ENCODE assay signal across 8 cellular contexts in the genomic region with DNA sequence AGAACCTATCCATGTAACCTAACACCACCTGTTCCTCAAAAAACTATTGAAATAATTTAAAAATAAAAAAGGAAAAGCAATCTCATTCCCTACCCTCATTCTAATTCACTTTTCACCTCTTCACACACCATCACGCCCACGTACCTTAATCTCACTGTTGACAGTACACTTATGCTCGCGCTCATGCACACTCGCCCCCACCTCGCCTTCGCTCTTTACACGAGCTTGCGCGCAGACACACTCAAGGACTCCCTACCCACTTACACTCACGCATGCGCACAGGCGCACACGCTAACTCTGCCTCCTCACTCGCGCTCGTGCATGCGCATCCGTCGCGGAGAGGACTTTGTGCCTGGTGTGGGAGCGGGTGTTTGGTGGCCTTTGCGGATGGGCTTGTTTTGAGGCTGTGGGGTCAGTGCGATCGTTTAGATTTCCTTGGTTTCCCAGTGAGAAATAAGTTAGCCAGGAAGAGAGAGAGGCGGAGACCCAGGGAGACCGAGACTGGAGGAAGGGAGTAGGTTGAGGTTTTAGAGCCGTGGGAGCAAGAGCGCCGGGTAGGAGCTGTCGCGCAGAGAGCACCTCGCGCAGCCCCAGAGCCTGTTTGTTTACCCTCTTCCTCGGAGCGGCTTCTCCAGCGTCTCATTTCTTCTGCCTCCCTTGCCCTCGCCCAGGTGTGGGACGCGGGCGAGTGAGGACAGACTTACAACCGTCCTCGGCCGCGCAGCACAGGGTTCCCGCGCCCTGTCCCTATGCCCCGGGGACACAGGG. TPM values are rescaled to one million over a fixed set of nuclear protein-coding genes. Genes with fewer than 3 reads are reported as not detected.
DNase-seq lines count a peak whose midpoint lies in the region; ATAC-seq, FAIRE-seq and TF ChIP-seq lines count a peak whose summit lies in the region.

No MANE protein-coding gene starts in this region.

- H3K4me3 ChIP-seq in GM12865 (ENCODE audit: low read depth, low read length) (peak overlapping the region; percentile 73), kidney (ENCODE audit: low read length in 2 of 2) (peak overlapping the region; percentile 73)

- H3K4me1 ChIP-seq in kidney (ENCODE audit: control insufficient read depth in 1 of 2, insufficient read depth in 1 of 2, low read depth in 1 of 2, low read length in 2 of 2), result peaks cover 6 to 13% of the 10 kb centered on the region in 2 donors

- H3K27ac ChIP-seq in caudate nucleus (ENCODE audit: low read depth, low read length) (no peak overlapping the region), kidney (ENCODE audit: low read depth in 2 of 2, low read length in 2 of 2) (no peak overlapping the region)

- intact Hi-C loops in kidney (cut with DNase I), result no loop called here

- H3K9me3 ChIP-seq in kidney (ENCODE audit: control insufficient read depth in 1 of 2, low read length in 2 of 2), result no peaks in the 10 kb centered on the region

- peak overlapping the region in 1 of 2 donors; percentile 53 for H3K9ac ChIP-seq in kidney (ENCODE audit: low read length in 2 of 2)

- TF ChIP-seq CTCF in GM12865 (IDR thresholded peaks at IDR 0.05; ENCODE audit: insufficient read depth, low read depth, low read length, missing control alignments) (no peak), kidney (IDR thresholded peaks at IDR 0.05; ENCODE audit: borderline replicate concordance, extremely low read depth, insufficient read depth) (no peak)

- DNase-seq in GM12865 (ENCODE audit: low read depth) (peak; percentile 76), NCI-H2029 (lab: John Stamatoyannopoulos, UW) (peak; percentile 60), caudate nucleus (lab: John Stamatoyannopoulos, UW) (peak; percentile 8 to 93 (median 68)), kidney (peak; percentile 92), GDM1 (lab: John Stamatoyannopoulos, UW) (no peak)
- peak; percentile 45 to 56 (median 48) for DNase-seq in activated CD4-positive, CD25-positive, alpha-beta regulatory T cell (lab: John Stamatoyannopoulos, UW)
- peak; percentile 84 for DNase-seq in stimulated activated CD4-positive, alpha-beta T cell treated with anti-CD3 and anti-CD28 coated beads, Interleukin-15, amount 100 ng/mL, for 24 hours

- H3K36me3 ChIP-seq in kidney (ENCODE audit: control insufficient read depth in 1 of 2, insufficient read depth in 2 of 2, low read length in 2 of 2), result no peaks in the 10 kb centered on the region

- no peak for FAIRE-seq in kidney (lab: Jason Lieb, UNC)

- ATAC-seq in HG02588 (IDR thresholded peaks at IDR 0.05; ENCODE audit: unreplicated experiment), result peak; percentile 81

RNA-seq across cellular contexts. Expression of a gene that starts 8.1 kb away (rescaled TPM):
- not detected for total RNA-seq in kidney
- not detected for polyA plus RNA-seq in kidney (ENCODE audit: insufficient read depth, low read depth, low replicate concordance)

RNA-seq across cellular contexts. Expression of a gene that starts 27.4 kb away (rescaled TPM):
- total RNA-seq in kidney, result 26.6 TPM
- polyA plus RNA-seq in kidney (ENCODE audit: insufficient read depth, low read depth, low replicate concordance), result 13.5 TPM
